ENCODE assay signal across 9 cellular contexts in the genomic region with DNA sequence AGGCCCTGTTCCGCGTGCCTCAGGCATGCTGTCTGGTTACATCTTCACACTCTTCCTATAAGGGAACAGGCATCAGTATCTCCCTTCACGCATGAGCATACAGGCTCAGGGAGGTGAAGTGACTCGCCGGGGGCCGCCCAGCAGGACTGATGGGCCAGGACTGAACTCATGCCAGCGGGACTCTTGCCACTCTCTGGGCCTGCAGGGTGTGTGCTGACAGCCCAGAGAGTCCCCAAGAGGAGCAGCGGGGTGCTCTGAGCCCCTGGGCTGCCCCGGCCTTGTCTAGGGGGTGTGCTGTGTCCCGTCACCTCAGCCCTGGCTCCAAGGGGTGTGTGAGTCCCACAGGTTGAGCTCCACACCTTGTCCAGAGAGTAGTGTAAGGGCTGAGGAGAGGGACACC. TPM values are rescaled to one million over a fixed set of nuclear protein-coding genes. Genes with fewer than 3 reads are reported as not detected.
"Had no signal": no experiment of that assay in that cellular context is flagged by ENCODE, and none has a peak within 500 bp of the region (broad histone marks: within the 10 kb centered on the region; RNA-seq: fewer than 3 reads in every experiment).

No MANE protein-coding gene starts in this region.

- H3K9me3 Mint-ChIP-seq: GM23338, H9, HFFc6 had no signal

- H3K4me1 Mint-ChIP-seq: GM23338 had no signal

- H3K4me3 ChIP-seq: GM23338, K562 had no signal

- H3K4me3 Mint-ChIP-seq: GM23338, H9, HFFc6 had no signal

- H3K4me2 ChIP-seq: GM23338 had no signal

- H3K27ac Mint-ChIP-seq: GM23338, H9, HFFc6 had no signal

- ATAC-seq: GM23338, K562 had no signal

- DNase-seq: H9, HCEC 1CT, HFFc6, IMR-90, KG1 had no signal

RNA-seq across cellular contexts. Expression of a gene that starts 9.9 kb away (rescaled TPM):
- total RNA-seq: HFFc6, HT-29, IMR-90 had no signal

RNA-seq across cellular contexts. Expression of a gene that starts 12.6 kb away (rescaled TPM):
- total RNA-seq: H1, H9, HFFc6, HT-29, IMR-90 had no signal

RNA-seq across cellular contexts. Expression of a gene that starts 48.8 kb away (rescaled TPM):
- total RNA-seq: GM23338, HFFc6, HT-29, IMR-90, K562 had no signal
